In the genomic region with DNA sequence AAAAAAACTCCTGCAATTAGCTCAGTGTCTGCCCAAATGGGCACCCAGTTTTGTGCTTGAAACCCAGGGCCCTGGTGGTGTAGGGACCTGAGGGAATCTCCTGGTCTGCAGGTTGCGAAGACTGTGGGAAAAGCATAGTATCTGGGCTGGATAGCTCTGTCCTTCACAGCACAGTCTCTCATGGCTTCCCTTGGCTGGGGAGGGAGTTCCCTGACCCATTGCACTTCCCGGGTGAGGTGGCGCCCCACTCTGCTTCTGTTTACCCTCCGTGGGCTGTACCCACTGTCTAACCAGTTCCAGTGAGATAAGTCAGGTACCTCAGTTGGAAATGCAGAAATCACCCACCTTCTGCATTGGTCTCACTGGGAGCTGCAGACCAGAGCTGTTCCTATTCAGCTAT, we compare ENCODE assay signal across 14 cellular contexts. TPM values are rescaled to one million over a fixed set of nuclear protein-coding genes. Genes with fewer than 3 reads are reported as not detected.
"Had no signal": no experiment of that assay in that cellular context is flagged by ENCODE, and none has a peak within 500 bp of the region (broad histone marks: within the 10 kb centered on the region; RNA-seq: fewer than 3 reads in every experiment).

No MANE protein-coding gene starts in this region.

RNA-seq across cellular contexts. Expression of a gene that starts 12.7 kb away (rescaled TPM):
- total RNA-seq: activated CD4-positive, alpha-beta T cell treated with anti-CD3 and anti-CD28 coated beads for 36 hours; activated CD4-positive, alpha-beta T cell treated with anti-CD3 and anti-CD28 coated beads, Interleukin-2, amount 10 ng/mL, durations not matched to agents 7 days and 5 days; activated CD8-positive, alpha-beta T cell treated with anti-CD3 and anti-CD28 coated beads, Interleukin-2, amount 10 ng/mL, durations not matched to agents 7 days and 5 days; activated naive CD8-positive, alpha-beta T cell treated with anti-CD3 and anti-CD28 coated beads, Interleukin-2, amount 10 ng/mL, durations not matched to agents 7 days and 5 days; activated T-helper 2 cell treated with anti-CD3 and anti-CD28 coated beads, Interferon-gamma antibody, Interleukin-2, Interleukin-4, amounts not matched to agents 10 μg/mL and 5 μg/mL and 100 μg/mL, durations not matched to agents 14 hours and 24 hours and 36 hours; ascending aorta; cardiac muscle cell; chondrocyte; MCF 10A; PC-3; Peyer's patch; SJSA1 had no signal
- polyA plus RNA-seq: SK-N-SH had no signal

RNA-seq across cellular contexts. Expression of a gene that starts 30.9 kb away (rescaled TPM):
- total RNA-seq: activated CD4-positive, alpha-beta T cell treated with anti-CD3 and anti-CD28 coated beads for 36 hours; activated CD4-positive, alpha-beta T cell treated with anti-CD3 and anti-CD28 coated beads, Interleukin-2, amount 10 ng/mL, durations not matched to agents 7 days and 5 days; activated CD8-positive, alpha-beta T cell treated with anti-CD3 and anti-CD28 coated beads, Interleukin-2, amount 10 ng/mL, durations not matched to agents 7 days and 5 days; activated naive CD8-positive, alpha-beta T cell treated with anti-CD3 and anti-CD28 coated beads, Interleukin-2, amount 10 ng/mL, durations not matched to agents 7 days and 5 days; activated T-helper 2 cell treated with anti-CD3 and anti-CD28 coated beads, Interferon-gamma antibody, Interleukin-2, Interleukin-4, amounts not matched to agents 10 μg/mL and 5 μg/mL and 100 μg/mL, durations not matched to agents 14 hours and 24 hours and 36 hours; ascending aorta; cardiac muscle cell; chondrocyte; MCF 10A; Peyer's patch; SJSA1 had no signal
- polyA plus RNA-seq: cardiac muscle cell, SK-N-SH had no signal

RNA-seq across cellular contexts. Expression of a gene that starts 43.0 kb away (rescaled TPM):
- total RNA-seq: activated CD4-positive, alpha-beta T cell treated with anti-CD3 and anti-CD28 coated beads for 36 hours; activated CD4-positive, alpha-beta T cell treated with anti-CD3 and anti-CD28 coated beads, Interleukin-2, amount 10 ng/mL, durations not matched to agents 7 days and 5 days; activated CD8-positive, alpha-beta T cell treated with anti-CD3 and anti-CD28 coated beads, Interleukin-2, amount 10 ng/mL, durations not matched to agents 7 days and 5 days; activated naive CD8-positive, alpha-beta T cell treated with anti-CD3 and anti-CD28 coated beads, Interleukin-2, amount 10 ng/mL, durations not matched to agents 7 days and 5 days; activated T-helper 2 cell treated with anti-CD3 and anti-CD28 coated beads, Interferon-gamma antibody, Interleukin-2, Interleukin-4, amounts not matched to agents 10 μg/mL and 5 μg/mL and 100 μg/mL, durations not matched to agents 14 hours and 24 hours and 36 hours; ascending aorta; cardiac muscle cell; chondrocyte; MCF 10A; PC-3; Peyer's patch; SJSA1 had no signal
- polyA plus RNA-seq: adipose tissue, SK-N-SH had no signal

RNA-seq across cellular contexts. Expression of a gene that starts 54.0 kb away (rescaled TPM):
- total RNA-seq: activated CD4-positive, alpha-beta T cell treated with anti-CD3 and anti-CD28 coated beads for 36 hours; activated CD4-positive, alpha-beta T cell treated with anti-CD3 and anti-CD28 coated beads, Interleukin-2, amount 10 ng/mL, durations not matched to agents 7 days and 5 days; activated CD8-positive, alpha-beta T cell treated with anti-CD3 and anti-CD28 coated beads, Interleukin-2, amount 10 ng/mL, durations not matched to agents 7 days and 5 days; activated naive CD8-positive, alpha-beta T cell treated with anti-CD3 and anti-CD28 coated beads, Interleukin-2, amount 10 ng/mL, durations not matched to agents 7 days and 5 days; activated T-helper 2 cell treated with anti-CD3 and anti-CD28 coated beads, Interferon-gamma antibody, Interleukin-2, Interleukin-4, amounts not matched to agents 10 μg/mL and 5 μg/mL and 100 μg/mL, durations not matched to agents 14 hours and 24 hours and 36 hours; ascending aorta; cardiac muscle cell; chondrocyte; MCF 10A; PC-3; Peyer's patch; SJSA1 had no signal
- polyA plus RNA-seq: adipose tissue, cardiac muscle cell, SK-N-SH had no signal
